In genomic region chr21:35050348-35051286, GRCh38 we compare ENCODE assay signal across 9 cellular contexts. TPM values are rescaled to one million over a fixed set of nuclear protein-coding genes. Genes with fewer than 3 reads are reported as not detected.
A peak's percentile ranks its signal among the peaks of the same experiment; 100 is the strongest.
DNase-seq lines count a peak whose midpoint lies in the region; ATAC-seq lines count a peak whose summit lies in the region.
"Had no signal": no experiment of that assay in that cellular context is flagged by ENCODE, and none has a peak within 500 bp of the region (broad histone marks: within the 10 kb centered on the region; RNA-seq: fewer than 3 reads in every experiment).

No MANE protein-coding gene starts in this region.

- H3K4me1 ChIP-seq in subcutaneous abdominal adipose tissue (ENCODE audit: control insufficient read depth in 5 of 5, insufficient read depth in 5 of 5, low read length in 5 of 5): peaks cover 7 to 42% (median 36%) of the 10 kb centered on the region in 5 donors

- H3K4me1 Mint-ChIP-seq in activated T-cell treated with anti-CD3 and anti-CD28 coated beads, Interleukin-2, amount 50 U/mL, for 4 hours (ENCODE audit: low read depth): peaks cover 59% of the 10 kb centered on the region

- H3K36me3 Mint-ChIP-seq in activated T-cell treated with anti-CD3 and anti-CD28 coated beads, Interleukin-2, amount 50 U/mL, for 4 hours (ENCODE audit: insufficient read depth): peaks cover 2% of the 10 kb centered on the region

- no peak for ATAC-seq in activated T-cell treated with anti-CD3 and anti-CD28 coated beads, Interleukin-2, amount 50 U/mL, for 4 hours
- ATAC-seq in activated CD4-positive, CD25-positive, alpha-beta regulatory T cell treated with anti-CD3 and anti-CD28 coated beads, Interleukin-2, amount 50 U/mL, for 24 hours: no peak

- no peaks in the 10 kb centered on the region for H3K27me3 Mint-ChIP-seq in activated T-cell treated with anti-CD3 and anti-CD28 coated beads, Interleukin-2, amount 50 U/mL, for 4 hours (ENCODE audit: low read depth)

- H3K36me3 ChIP-seq in subcutaneous abdominal adipose tissue (ENCODE audit: control insufficient read depth in 5 of 5, insufficient read depth in 5 of 5, low read length in 5 of 5): no peaks in the 10 kb centered on the region
- H3K36me3 ChIP-seq: pancreas had no signal

- H3K9me3 Mint-ChIP-seq in activated T-cell treated with anti-CD3 and anti-CD28 coated beads, Interleukin-2, amount 50 U/mL, for 4 hours: no peaks in the 10 kb centered on the region

- peak overlapping the region in 1 of 5 donors; percentile 14 for H3K9ac ChIP-seq in subcutaneous abdominal adipose tissue (ENCODE audit: low read length in 5 of 5)

- H3K9me3 ChIP-seq in subcutaneous abdominal adipose tissue (ENCODE audit: control insufficient read depth in 5 of 5, low read length in 5 of 5): no peaks in the 10 kb centered on the region
- H3K9me3 ChIP-seq: pancreas had no signal

- in situ Hi-C loops in G401 (cut with HindIII; ENCODE audit: low sequenced_read_pairs): no loop called here

- no peak for DNase-seq in activated T-cell treated with anti-CD3 and anti-CD28 coated beads, Interleukin-2, amount 50 U/mL, for 4 hours
- DNase-seq in activated T-cell treated with anti-CD3 and anti-CD28 coated beads, Interleukin-2, amount 50 U/mL, for 1 hour: no peak
- DNase-seq in NOMO-1 treated with DMSO at 0.1 percent for 48 hours (lab: John Stamatoyannopoulos, UW; ENCODE audit: unreplicated experiment) (peak; percentile 82), epithelial cell of prostate (ENCODE audit: low read depth, low spot score) (no peak), HK-2 (ENCODE audit: unreplicated experiment) (no peak), G401 (ENCODE audit: low spot score) (no peak)

- peak overlapping the region; percentile 46 for H3K4me3 Mint-ChIP-seq in activated T-cell treated with anti-CD3 and anti-CD28 coated beads, Interleukin-2, amount 50 U/mL, for 4 hours

- H3K4me3 ChIP-seq in subcutaneous abdominal adipose tissue (ENCODE audit: low read depth in 1 of 5, low read length in 5 of 5): no peak overlapping the region
- H3K4me3 ChIP-seq: pancreas had no signal

- H3K27ac ChIP-seq in epithelial cell of prostate: peak overlapping the region; percentile 72
- peak overlapping the region; percentile 68 for H3K27ac ChIP-seq in subcutaneous abdominal adipose tissue (ENCODE audit: low read depth, low read length)

- H3K27me3 ChIP-seq in subcutaneous abdominal adipose tissue (ENCODE audit: control insufficient read depth in 5 of 5, insufficient read depth in 4 of 5, low read length in 5 of 5): no peaks in the 10 kb centered on the region
- H3K27me3 ChIP-seq: pancreas had no signal

RNA-seq across cellular contexts. Expression of gene RUNX1, which starts 1.5 kb away (rescaled TPM):
- 100 to 1,000 TPM in 1 of 3 donors, 10 to 100 TPM in 2; 91.6 to 116 (median 99.9) TPM for total RNA-seq in activated T-cell treated with anti-CD3 and anti-CD28 coated beads, Interleukin-2, amount 50 U/mL, for 4 hours
- 0.49 TPM in 1 of 2 replicates, not detected in the other for total RNA-seq in G401 (2014; rRNA removed; shearing (Covaris generic))

Comparison
In these comparisons a context has a peak if more than half of its experiments do, and no peak if none do; other contexts are left out.
1. RNA of gene RUNX1, which starts 1.5 kb away (total RNA-seq): 91.6 to 116 TPM in activated T-cell treated with anti-CD3 and anti-CD28 coated beads, Interleukin-2, amount 50 U/mL, for 4 hours; 0.49 TPM in G401; every median in the first group is over 10 times any median in the second.